In the genomic region with DNA sequence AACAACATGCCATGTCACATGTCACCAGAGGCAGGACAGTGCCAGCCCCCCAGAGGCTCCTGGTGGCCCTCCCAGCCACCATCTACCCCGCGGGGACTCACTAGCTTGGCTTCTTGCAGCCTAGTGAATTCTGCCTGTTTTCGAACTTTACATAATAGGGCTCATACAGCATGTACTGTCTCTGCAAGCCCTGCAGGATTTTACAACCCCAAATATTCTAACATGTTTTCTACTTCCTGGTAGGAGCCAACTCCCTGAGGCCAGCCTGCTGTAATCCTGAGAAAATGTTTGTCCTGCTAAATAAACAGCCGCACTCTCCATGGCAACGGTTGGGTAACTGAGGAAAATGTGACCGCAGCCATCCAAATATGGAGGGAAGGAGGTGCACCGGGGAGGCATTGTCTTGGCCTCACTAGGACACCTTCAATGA, we compare ENCODE assay signal across 1 cellular context.
A peak's percentile ranks its signal among the peaks of the same experiment; 100 is the strongest.
TF ChIP-seq lines count a peak whose summit lies in the region.

No MANE protein-coding gene starts in this region.

TF ChIP-seq in HepG2, 621 proteins besides CTCF, POLR2A, EP300 and RAD21 (continued from another document):
- TF ChIP-seq, protein P1, sequence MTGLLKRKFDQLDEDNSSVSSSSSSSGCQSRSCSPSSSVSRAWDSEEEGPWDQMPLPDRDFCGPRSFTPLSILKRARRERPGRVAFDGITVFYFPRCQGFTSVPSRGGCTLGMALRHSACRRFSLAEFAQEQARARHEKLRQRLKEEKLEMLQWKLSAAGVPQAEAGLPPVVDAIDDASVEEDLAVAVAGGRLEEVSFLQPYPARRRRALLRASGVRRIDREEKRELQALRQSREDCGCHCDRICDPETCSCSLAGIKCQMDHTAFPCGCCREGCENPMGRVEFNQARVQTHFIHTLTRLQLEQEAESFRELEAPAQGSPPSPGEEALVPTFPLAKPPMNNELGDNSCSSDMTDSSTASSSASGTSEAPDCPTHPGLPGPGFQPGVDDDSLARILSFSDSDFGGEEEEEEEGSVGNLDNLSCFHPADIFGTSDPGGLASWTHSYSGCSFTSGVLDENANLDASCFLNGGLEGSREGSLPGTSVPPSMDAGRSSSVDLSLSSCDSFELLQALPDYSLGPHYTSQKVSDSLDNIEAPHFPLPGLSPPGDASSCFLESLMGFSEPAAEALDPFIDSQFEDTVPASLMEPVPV (CRISPR knock-in tag; IDR thresholded peaks at IDR 0.05), result 0 out of 2 replicates have a peak, but pooled peaks have one; percentile 40
- TF ChIP-seq, protein P2, sequence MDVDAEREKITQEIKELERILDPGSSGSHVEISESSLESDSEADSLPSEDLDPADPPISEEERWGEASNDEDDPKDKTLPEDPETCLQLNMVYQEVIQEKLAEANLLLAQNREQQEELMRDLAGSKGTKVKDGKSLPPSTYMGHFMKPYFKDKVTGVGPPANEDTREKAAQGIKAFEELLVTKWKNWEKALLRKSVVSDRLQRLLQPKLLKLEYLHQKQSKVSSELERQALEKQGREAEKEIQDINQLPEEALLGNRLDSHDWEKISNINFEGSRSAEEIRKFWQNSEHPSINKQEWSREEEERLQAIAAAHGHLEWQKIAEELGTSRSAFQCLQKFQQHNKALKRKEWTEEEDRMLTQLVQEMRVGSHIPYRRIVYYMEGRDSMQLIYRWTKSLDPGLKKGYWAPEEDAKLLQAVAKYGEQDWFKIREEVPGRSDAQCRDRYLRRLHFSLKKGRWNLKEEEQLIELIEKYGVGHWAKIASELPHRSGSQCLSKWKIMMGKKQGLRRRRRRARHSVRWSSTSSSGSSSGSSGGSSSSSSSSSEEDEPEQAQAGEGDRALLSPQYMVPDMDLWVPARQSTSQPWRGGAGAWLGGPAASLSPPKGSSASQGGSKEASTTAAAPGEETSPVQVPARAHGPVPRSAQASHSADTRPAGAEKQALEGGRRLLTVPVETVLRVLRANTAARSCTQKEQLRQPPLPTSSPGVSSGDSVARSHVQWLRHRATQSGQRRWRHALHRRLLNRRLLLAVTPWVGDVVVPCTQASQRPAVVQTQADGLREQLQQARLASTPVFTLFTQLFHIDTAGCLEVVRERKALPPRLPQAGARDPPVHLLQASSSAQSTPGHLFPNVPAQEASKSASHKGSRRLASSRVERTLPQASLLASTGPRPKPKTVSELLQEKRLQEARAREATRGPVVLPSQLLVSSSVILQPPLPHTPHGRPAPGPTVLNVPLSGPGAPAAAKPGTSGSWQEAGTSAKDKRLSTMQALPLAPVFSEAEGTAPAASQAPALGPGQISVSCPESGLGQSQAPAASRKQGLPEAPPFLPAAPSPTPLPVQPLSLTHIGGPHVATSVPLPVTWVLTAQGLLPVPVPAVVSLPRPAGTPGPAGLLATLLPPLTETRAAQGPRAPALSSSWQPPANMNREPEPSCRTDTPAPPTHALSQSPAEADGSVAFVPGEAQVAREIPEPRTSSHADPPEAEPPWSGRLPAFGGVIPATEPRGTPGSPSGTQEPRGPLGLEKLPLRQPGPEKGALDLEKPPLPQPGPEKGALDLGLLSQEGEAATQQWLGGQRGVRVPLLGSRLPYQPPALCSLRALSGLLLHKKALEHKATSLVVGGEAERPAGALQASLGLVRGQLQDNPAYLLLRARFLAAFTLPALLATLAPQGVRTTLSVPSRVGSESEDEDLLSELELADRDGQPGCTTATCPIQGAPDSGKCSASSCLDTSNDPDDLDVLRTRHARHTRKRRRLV (CRISPR knock-in tag; IDR thresholded peaks at IDR 0.05), result 0 out of 2 replicates have a peak, but pooled peaks have one; percentile 48
- TF ChIP-seq FLYWCH1 (CRISPR knock-in tag; IDR thresholded peaks at IDR 0.05) (no peak), SIN3B (IDR thresholded peaks at IDR 0.05; ENCODE audit: low read length) (no peak), ZFP36L1 (CRISPR knock-in tag; IDR thresholded peaks at IDR 0.05) (no peak)
- TF ChIP-seq, protein P3, sequence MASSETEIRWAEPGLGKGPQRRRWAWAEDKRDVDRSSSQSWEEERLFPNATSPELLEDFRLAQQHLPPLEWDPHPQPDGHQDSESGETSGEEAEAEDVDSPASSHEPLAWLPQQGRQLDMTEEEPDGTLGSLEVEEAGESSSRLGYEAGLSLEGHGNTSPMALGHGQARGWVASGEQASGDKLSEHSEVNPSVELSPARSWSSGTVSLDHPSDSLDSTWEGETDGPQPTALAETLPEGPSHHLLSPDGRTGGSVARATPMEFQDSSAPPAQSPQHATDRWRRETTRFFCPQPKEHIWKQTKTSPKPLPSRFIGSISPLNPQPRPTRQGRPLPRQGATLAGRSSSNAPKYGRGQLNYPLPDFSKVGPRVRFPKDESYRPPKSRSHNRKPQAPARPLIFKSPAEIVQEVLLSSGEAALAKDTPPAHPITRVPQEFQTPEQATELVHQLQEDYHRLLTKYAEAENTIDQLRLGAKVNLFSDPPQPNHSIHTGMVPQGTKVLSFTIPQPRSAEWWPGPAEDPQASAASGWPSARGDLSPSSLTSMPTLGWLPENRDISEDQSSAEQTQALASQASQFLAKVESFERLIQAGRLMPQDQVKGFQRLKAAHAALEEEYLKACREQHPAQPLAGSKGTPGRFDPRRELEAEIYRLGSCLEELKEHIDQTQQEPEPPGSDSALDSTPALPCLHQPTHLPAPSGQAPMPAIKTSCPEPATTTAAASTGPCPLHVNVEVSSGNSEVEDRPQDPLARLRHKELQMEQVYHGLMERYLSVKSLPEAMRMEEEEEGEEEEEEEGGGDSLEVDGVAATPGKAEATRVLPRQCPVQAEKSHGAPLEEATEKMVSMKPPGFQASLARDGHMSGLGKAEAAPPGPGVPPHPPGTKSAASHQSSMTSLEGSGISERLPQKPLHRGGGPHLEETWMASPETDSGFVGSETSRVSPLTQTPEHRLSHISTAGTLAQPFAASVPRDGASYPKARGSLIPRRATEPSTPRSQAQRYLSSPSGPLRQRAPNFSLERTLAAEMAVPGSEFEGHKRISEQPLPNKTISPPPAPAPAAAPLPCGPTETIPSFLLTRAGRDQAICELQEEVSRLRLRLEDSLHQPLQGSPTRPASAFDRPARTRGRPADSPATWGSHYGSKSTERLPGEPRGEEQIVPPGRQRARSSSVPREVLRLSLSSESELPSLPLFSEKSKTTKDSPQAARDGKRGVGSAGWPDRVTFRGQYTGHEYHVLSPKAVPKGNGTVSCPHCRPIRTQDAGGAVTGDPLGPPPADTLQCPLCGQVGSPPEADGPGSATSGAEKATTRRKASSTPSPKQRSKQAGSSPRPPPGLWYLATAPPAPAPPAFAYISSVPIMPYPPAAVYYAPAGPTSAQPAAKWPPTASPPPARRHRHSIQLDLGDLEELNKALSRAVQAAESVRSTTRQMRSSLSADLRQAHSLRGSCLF (CRISPR knock-in tag; IDR thresholded peaks at IDR 0.05; ENCODE audit: borderline replicate concordance), result no peak
- TF ChIP-seq, protein P4, sequence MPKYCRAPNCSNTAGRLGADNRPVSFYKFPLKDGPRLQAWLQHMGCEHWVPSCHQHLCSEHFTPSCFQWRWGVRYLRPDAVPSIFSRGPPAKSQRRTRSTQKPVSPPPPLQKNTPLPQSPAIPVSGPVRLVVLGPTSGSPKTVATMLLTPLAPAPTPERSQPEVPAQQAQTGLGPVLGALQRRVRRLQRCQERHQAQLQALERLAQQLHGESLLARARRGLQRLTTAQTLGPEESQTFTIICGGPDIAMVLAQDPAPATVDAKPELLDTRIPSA (CRISPR knock-in tag; IDR thresholded peaks at IDR 0.05; ENCODE audit: borderline replicate concordance), result no peak
